ENCODE assay signal across 8 cellular contexts in the genomic region with DNA sequence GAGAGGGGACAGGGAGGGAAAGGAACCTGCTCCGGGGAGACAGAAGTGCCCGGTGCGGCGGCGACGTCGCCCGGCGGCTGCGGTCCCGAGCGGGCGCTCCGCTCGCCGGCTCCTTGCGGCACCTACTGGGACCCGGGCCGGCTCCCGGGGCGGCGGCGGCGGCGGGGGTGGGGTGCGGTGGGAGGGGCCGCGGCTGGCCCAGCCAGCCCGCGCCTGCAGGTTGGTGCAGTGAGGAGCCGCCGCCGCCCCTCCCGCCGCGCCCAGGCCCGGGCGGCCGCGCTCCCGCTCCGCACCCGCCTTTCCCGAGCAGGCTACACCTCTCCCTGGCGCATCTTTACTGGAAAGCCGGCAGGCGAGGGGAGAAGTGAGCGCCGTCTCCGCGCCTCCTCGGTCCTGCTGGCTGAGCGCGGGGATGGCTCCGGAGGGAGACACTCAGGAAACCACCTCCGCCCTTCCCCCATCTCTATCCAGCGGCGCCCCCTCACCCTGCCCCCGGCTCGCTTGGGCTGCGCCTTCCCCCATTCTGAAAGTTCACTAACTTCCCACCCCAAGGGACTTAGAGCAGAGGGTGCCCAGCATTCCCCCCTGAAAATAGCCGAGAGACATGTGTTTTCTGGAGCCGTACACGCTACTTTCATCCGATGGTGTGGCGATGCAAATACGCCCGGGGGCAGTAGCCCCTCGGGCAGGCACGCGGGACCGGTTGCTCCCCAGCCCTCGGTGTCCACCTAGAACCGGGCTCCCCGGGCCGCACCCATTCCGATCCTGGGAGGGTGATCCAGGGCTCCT. TPM values are rescaled to one million over a fixed set of nuclear protein-coding genes. Genes with fewer than 3 reads are reported as not detected.
DNase-seq lines count a peak whose midpoint lies in the region; ATAC-seq, FAIRE-seq and TF ChIP-seq lines count a peak whose summit lies in the region.

A gene (minus strand): TSS at position 127 of the 789 bp plus-strand sequence.

- H3K27ac ChIP-seq in A673 (ENCODE audit: low read depth, low read length, poor library complexity, severe bottlenecking): no peak within 1 kb of the TSS
- no peak within 1 kb of the TSS for H3K27ac ChIP-seq in iPS DF 6.9 (ENCODE audit: low read length)
- no peak within 1 kb of the TSS for H3K27ac ChIP-seq in spleen

- peak; percentile 39 for DNase-seq in A673 (ENCODE audit: low spot score)
- DNase-seq in GM20000 (ENCODE audit: low spot score): peak; percentile 55
- DNase-seq in activated B cell treated with CpG ODN at 0.5 μM for 24 hours: peak; percentile 15
- DNase-seq in iPS DF 6.9 (ENCODE audit: low read depth, low spot score): no peak
- peak; percentile 71 for DNase-seq in spleen
- DNase-seq in mesenteric fat pad (ENCODE audit: low spot score): no peak
- DNase-seq in HFFc6: no peak
- no peak for DNase-seq in RCC 7860 (ENCODE audit: low spot score)

- ATAC-seq in activated B cell treated with CpG ODN at 0.5 μM for 24 hours (ENCODE audit: low read depth): peak; percentile 29

- CTCF ChIA-PET in A673 (lab: Charles Lee) (no interaction called here), activated B cell treated with CpG ODN at 0.5 μM for 24 hours (lab: Charles Lee) (no interaction called here)

- H3K27ac Mint-ChIP-seq in activated B cell treated with CpG ODN at 0.5 μM for 24 hours (no peak within 1 kb of the TSS), HFFc6 (no peak within 1 kb of the TSS)

- H3K4me3 Mint-ChIP-seq in activated B cell treated with CpG ODN at 0.5 μM for 24 hours (peak within 1 kb of the TSS; percentile 78), HFFc6 (no peak within 1 kb of the TSS)

- intact Hi-C loops in A673 (cut with micrococcal nuclease; ENCODE audit: unreplicated experiment): no loop called here
- intact Hi-C loops in activated B cell treated with CpG ODN at 0.5 μM for 24 hours (cut with micrococcal nuclease): loop anchor here (10.0 kb wide), 1 partner anchor 260 kb away; no protein-coding TSS in a partner anchor
- intact Hi-C loops in spleen (cut with DNase I; ENCODE audit: low total_unique reads): no loop called here

- H3K27me3 ChIP-seq in A673 (replicated peaks; ENCODE audit: insufficient read depth, low read depth, low read length, poor library complexity) (no peaks in the 10 kb centered on the region), iPS DF 6.9 (ENCODE audit: control insufficient read depth, insufficient read depth, low read length) (peaks cover 9% of the 10 kb centered on the region; the same call in 1 of the 2 replicates), spleen (replicated peaks in 1 of 7) (peaks cover 0 to 70% (median 42%) of the 10 kb centered on the region in 7 donors)

- no peaks in the 10 kb centered on the region for H3K36me3 Mint-ChIP-seq in activated B cell treated with CpG ODN at 0.5 μM for 24 hours (ENCODE audit: low read depth)
- peaks cover 8% of the 10 kb centered on the region; the same call in 1 of the 2 replicates for H3K36me3 Mint-ChIP-seq in HFFc6 (ENCODE audit: low read depth)

- no CpG with 5 or more reads among the region's 77 CpGs for WGBS in iPS DF 6.9 (ENCODE audit: insufficient coverage, insufficient read length)
- 1 to 9% (median 1%) methylated on average over 25 to 77 of the region's 77 CpGs for WGBS in spleen, 5 donors

- no peak for TF ChIP-seq POLR2A in spleen (IDR thresholded peaks at IDR 0.05)

- peaks cover 20% of the 10 kb centered on the region for H3K4me1 Mint-ChIP-seq in activated B cell treated with CpG ODN at 0.5 μM for 24 hours
- no peaks in the 10 kb centered on the region for H3K4me1 Mint-ChIP-seq in HFFc6 (ENCODE audit: low read depth)

- POLR2A ChIA-PET in A673 (lab: Charles Lee; ENCODE audit: low non-redundant PET) (no interaction called here), activated B cell treated with CpG ODN at 0.5 μM for 24 hours (lab: Charles Lee) (no interaction called here)

- H3K9me3 ChIP-seq in A673 (ENCODE audit: low read depth, low read length, poor library complexity, severe bottlenecking) (no peaks in the 10 kb centered on the region), iPS DF 6.9 (ENCODE audit: control insufficient read depth, insufficient read depth, low read length) (no peaks in the 10 kb centered on the region), spleen (no peaks in the 10 kb centered on the region)

- H3K4me3 ChIP-seq in A673 (ENCODE audit: low read depth, low read length, poor library complexity, severe bottlenecking) (peak within 1 kb of the TSS; percentile 58), iPS DF 6.9 (ENCODE audit: low read length) (peak within 1 kb of the TSS; percentile 63; the same call in 1 of the 2 replicates), spleen (peak within 1 kb of the TSS; percentile 25 to 69 (median 42))

- H3K4me1 ChIP-seq in A673 (ENCODE audit: insufficient read depth, low read length, poor library complexity, severe bottlenecking) (no peaks in the 10 kb centered on the region), iPS DF 6.9 (ENCODE audit: control insufficient read depth, insufficient read depth, low read length) (no peaks in the 10 kb centered on the region), spleen (peaks cover 8 to 32% (median 19%) of the 10 kb centered on the region in 6 donors)

- no peaks in the 10 kb centered on the region for H3K9me3 Mint-ChIP-seq in activated B cell treated with CpG ODN at 0.5 μM for 24 hours
- H3K9me3 Mint-ChIP-seq in HFFc6: peaks cover 19% of the 10 kb centered on the region

- FAIRE-seq in RCC 7860 (lab: Jason Lieb, UNC): no peak

- H3K36me3 ChIP-seq in A673 (ENCODE audit: insufficient read depth, low read length, poor library complexity, severe bottlenecking) (no peaks in the 10 kb centered on the region), iPS DF 6.9 (ENCODE audit: control insufficient read depth, insufficient read depth, low read length) (no peaks in the 10 kb centered on the region), spleen (no peaks in the 10 kb centered on the region)

- H3K27me3 Mint-ChIP-seq in activated B cell treated with CpG ODN at 0.5 μM for 24 hours (peaks cover 51% of the 10 kb centered on the region), HFFc6 (ENCODE audit: insufficient read depth) (no peaks in the 10 kb centered on the region; the same call in 1 of the 2 replicates)

- TF ChIP-seq CTCF in A673 (conservative IDR thresholded peaks at IDR 0.05; ENCODE audit: low read depth, low read length) (no peak), GM20000 (IDR thresholded peaks at IDR 0.05; ENCODE audit: extremely low read depth, missing control alignments) (no peak), activated B cell treated with CpG ODN at 0.5 μM for 24 hours (IDR thresholded peaks at IDR 0.05) (no peak), spleen (IDR thresholded peaks at IDR 0.05 in 8 of 11, conservative IDR thresholded peaks at IDR 0.05 in 3 of 11) (no peak), HFFc6 (IDR thresholded peaks at IDR 0.05) (no peak)

- BruUV-seq in A673 (replicated peaks; lab: Mats Ljungman, UMichigan): no TSS peak

RNA-seq across cellular contexts. Expression of the gene that starts here (rescaled TPM):
- 6.9 and 9.2 TPM in 2 replicates for total RNA-seq in A673 (2021)
- total RNA-seq in activated B cell treated with CpG ODN at 0.5 μM for 24 hours: not detected in 2 replicates
- total RNA-seq in spleen: 1 to 10 TPM in 1 of 7 donors, under 1 TPM in 5, not detected in 1; 0.17 to 1.0 (median 0.62) TPM
- polyA plus RNA-seq in spleen: under 1 TPM; 0.29 to 0.41 (median 0.36) TPM
- total RNA-seq in mesenteric fat pad: 0.26 TPM
- not detected for total RNA-seq in HFFc6 (2021; fragmentation: NEBNext Ultra II Directional; extraction: Animal tissue kit (Norgen Biotek cat#: 25700))

Comparison
In these comparisons a context has a peak if more than half of its experiments do, and no peak if none do; other contexts are left out.
1. Peak in DNase-seq and ATAC-seq in activated B cell treated with CpG ODN at 0.5 μM for 24 hours; RNA of the gene not detected or under 1 TPM.
2. DNase-seq: peak in A673 (single experiment), GM20000 (single experiment) and spleen (single experiment); none in iPS DF 6.9 (single experiment), mesenteric fat pad (single experiment), HFFc6 (single experiment) and RCC 7860 (single experiment).
3. Peak in every context shown above with its lines, with median percentiles within 50 percentile points of each other: H3K4me3 ChIP-seq.